23 cellular contexts compared by ENCODE assay signal in the genomic region with DNA sequence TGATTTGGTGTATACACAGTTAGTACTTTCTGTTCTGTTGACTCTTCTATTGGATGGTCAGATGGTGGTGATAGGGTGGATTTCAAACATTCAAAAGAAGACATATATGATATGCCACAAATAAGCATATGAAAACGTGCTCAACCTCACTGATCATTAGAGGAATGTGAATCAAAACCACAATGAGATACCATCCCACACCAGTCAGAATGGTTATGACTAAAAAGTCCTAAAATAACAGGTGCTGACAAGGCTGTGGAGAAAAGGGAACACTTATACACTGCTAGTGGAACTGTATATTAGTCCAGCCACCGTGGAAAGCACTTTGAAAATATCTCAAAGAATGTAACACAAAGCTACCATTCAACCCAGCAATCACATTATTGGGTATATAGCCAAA.
"Had no signal": no experiment of that assay in that cellular context is flagged by ENCODE, and none has a peak within 500 bp of the region (broad histone marks: within the 10 kb centered on the region; RNA-seq: fewer than 3 reads in every experiment).

No MANE protein-coding gene starts in this region.

- H2AFZ ChIP-seq: hepatocyte had no signal

- H3K4me3 Mint-ChIP-seq: activated CD4-positive, alpha-beta memory T cell treated with anti-CD3 and anti-CD28 coated beads, Interleukin-2, amount 10 ng/mL, durations not matched to agents 7 days and 5 days; activated CD4-positive, alpha-beta T cell treated with anti-CD3 and anti-CD28 coated beads, Interleukin-2, amount 10 ng/mL, durations not matched to agents 24 days and 14 days; activated T-helper 1 cell treated with anti-CD3 and anti-CD28 coated beads, Interleukin-12 subunit alpha, Interleukin-12 subunit beta, Interleukin-2, Interleukin-4 antibody, amounts not matched to agents 30 ng/mL and 10 ng/mL and 1 ng/mL, durations not matched to agents 14 hours and 24 hours and 36 hours; dendritic cell treated with granulocyte-macrophage colony-stimulating factor and Interleukin-4, amounts not matched to agents 40 ng/mL and 50 ng/mL, for 4 days; immature natural killer cell; stimulated activated effector memory CD8-positive, alpha-beta T cell treated with anti-CD3 and anti-CD28 coated beads, Interleukin-12 subunit alpha, Interleukin-12 subunit beta, amount 100 ng/mL, for 72 hours; stimulated activated naive CD8-positive, alpha-beta T cell treated with anti-CD3 and anti-CD28 coated beads, Interleukin-15, amount 100 ng/mL, for 72 hours; T-helper 17 cell had no signal

- H3K27me3 Mint-ChIP-seq: activated CD4-positive, alpha-beta memory T cell treated with anti-CD3 and anti-CD28 coated beads, Interleukin-2, amount 10 ng/mL, durations not matched to agents 7 days and 5 days; activated CD4-positive, alpha-beta T cell treated with anti-CD3 and anti-CD28 coated beads, Interleukin-2, amount 10 ng/mL, durations not matched to agents 24 days and 14 days; dendritic cell treated with granulocyte-macrophage colony-stimulating factor and Interleukin-4, amounts not matched to agents 40 ng/mL and 50 ng/mL, for 4 days; stimulated activated naive CD8-positive, alpha-beta T cell treated with anti-CD3 and anti-CD28 coated beads, Interleukin-15, amount 100 ng/mL, for 72 hours; T-helper 17 cell had no signal

- H3K9me3 Mint-ChIP-seq: activated CD4-positive, alpha-beta memory T cell treated with anti-CD3 and anti-CD28 coated beads, Interleukin-2, amount 10 ng/mL, durations not matched to agents 7 days and 5 days had no signal

- H3K36me3 Mint-ChIP-seq: immature natural killer cell; stimulated activated effector memory CD8-positive, alpha-beta T cell treated with anti-CD3 and anti-CD28 coated beads, Interleukin-12 subunit alpha, Interleukin-12 subunit beta, amount 100 ng/mL, for 72 hours had no signal

- H3K4me1 ChIP-seq: ascending aorta, right lobe of liver, tibial nerve had no signal

- H3K9me3 ChIP-seq: ascending aorta, right lobe of liver, tibial nerve had no signal

- H3K27me3 ChIP-seq: ascending aorta, hepatocyte, right lobe of liver, tibial nerve had no signal

- H3K27ac ChIP-seq: ascending aorta, hepatocyte, right lobe of liver, tibial nerve had no signal

- DNase-seq: activated CD4-positive, alpha-beta memory T cell treated with anti-CD3 and anti-CD28 coated beads, Interleukin-2, amount 10 ng/mL, durations not matched to agents 7 days and 5 days; activated CD4-positive, alpha-beta T cell treated with anti-CD3 and anti-CD28 coated beads, Interleukin-2, amount 10 ng/mL, durations not matched to agents 24 days and 14 days; activated gamma-delta T cell; activated naive CD4-positive, alpha-beta T cell treated with anti-CD3 and anti-CD28 coated beads, Interleukin-2, amount 50 U/mL, for 16 hours; cerebellar nuclear complex; effector CD4-positive, alpha-beta T cell; erythroblast; immature natural killer cell; left ventricle myocardium superior; occipital lobe; posterior cingulate gyrus; right lobe of liver; small intestine; stimulated activated CD4-positive, alpha-beta T cell treated with anti-CD3 and anti-CD28 coated beads, Interleukin-2, amount 100 ng/mL, for 24 hours; stimulated activated naive CD8-positive, alpha-beta T cell treated with anti-CD3 and anti-CD28 coated beads, Interleukin-15, amount 100 ng/mL, for 72 hours; SW 1271; T-helper 17 cell had no signal

- H3K4me3 ChIP-seq: ascending aorta, hepatocyte, right lobe of liver, tibial nerve had no signal

- H3K36me3 ChIP-seq: ascending aorta, right lobe of liver, tibial nerve had no signal

- H3K4me1 Mint-ChIP-seq: activated CD4-positive, alpha-beta memory T cell treated with anti-CD3 and anti-CD28 coated beads, Interleukin-2, amount 10 ng/mL, durations not matched to agents 7 days and 5 days; activated CD4-positive, alpha-beta T cell treated with anti-CD3 and anti-CD28 coated beads, Interleukin-2, amount 10 ng/mL, durations not matched to agents 24 days and 14 days; immature natural killer cell; stimulated activated effector memory CD8-positive, alpha-beta T cell treated with anti-CD3 and anti-CD28 coated beads, Interleukin-12 subunit alpha, Interleukin-12 subunit beta, amount 100 ng/mL, for 72 hours; stimulated activated naive CD8-positive, alpha-beta T cell treated with anti-CD3 and anti-CD28 coated beads, Interleukin-15, amount 100 ng/mL, for 72 hours; T-helper 17 cell had no signal

- H3K4me2 ChIP-seq: hepatocyte had no signal

- H3K79me2 ChIP-seq: hepatocyte had no signal

- ATAC-seq: left ventricle myocardium superior; right lobe of liver; stimulated activated effector memory CD8-positive, alpha-beta T cell treated with anti-CD3 and anti-CD28 coated beads, Interleukin-12 subunit alpha, Interleukin-12 subunit beta, amount 100 ng/mL, for 72 hours; stimulated activated naive CD8-positive, alpha-beta T cell treated with anti-CD3 and anti-CD28 coated beads, Interleukin-15, amount 100 ng/mL, for 72 hours; T-helper 17 cell had no signal
